In genomic region chr10:43576580-43576979, GRCh38 we compare ENCODE assay signal across 14 cellular contexts.
"Had no signal": no experiment of that assay in that cellular context is flagged by ENCODE, and none has a peak within 500 bp of the region (broad histone marks: within the 10 kb centered on the region; RNA-seq: fewer than 3 reads in every experiment).

No MANE protein-coding gene starts in this region.

- H3K9me3 ChIP-seq: breast epithelium, transverse colon had no signal

- H3K4me1 ChIP-seq: breast epithelium had no signal

- H3K27me3 Mint-ChIP-seq: stimulated activated memory B cell treated with anti-CD40 and anti-IgM and Interleukin-4, amounts not matched to agents 10 μg/mL and 1 μg/mL and 100 μg/mL, for 72 hours had no signal

- H3K27me3 ChIP-seq: breast epithelium, transverse colon had no signal

- H3K27ac Mint-ChIP-seq: activated naive CD8-positive, alpha-beta T cell treated with anti-CD3 and anti-CD28 coated beads, Interleukin-2, amount 10 ng/mL, durations not matched to agents 7 days and 5 days; activated T-helper 1 cell treated with anti-CD3 and anti-CD28 coated beads, Interleukin-12 subunit alpha, Interleukin-12 subunit beta, Interleukin-2, Interleukin-4 antibody, amounts not matched to agents 30 ng/mL and 10 ng/mL and 1 ng/mL, durations not matched to agents 14 hours and 24 hours and 36 hours; progenitor cell of endocrine pancreas had no signal

- DNase-seq: activated CD4-positive, CD25-positive, alpha-beta regulatory T cell treated with anti-CD3 and anti-CD28 coated beads, Interleukin-2, amount 50 U/mL, for 72 hours; activated naive CD8-positive, alpha-beta T cell treated with anti-CD3 and anti-CD28 coated beads, Interleukin-2, amount 10 ng/mL, durations not matched to agents 7 days and 5 days; anterior cingulate cortex; hypothalamus; midbrain; nucleus accumbens; right cardiac atrium; substantia nigra; transverse colon had no signal

- H3K4me3 ChIP-seq: breast epithelium, lung, transverse colon had no signal

- H3K27ac ChIP-seq: breast epithelium, transverse colon had no signal

- ATAC-seq: right cardiac atrium; stimulated activated memory B cell treated with anti-CD40 and anti-IgM and Interleukin-4, amounts not matched to agents 10 μg/mL and 1 μg/mL and 100 μg/mL, for 72 hours had no signal

- H3K36me3 ChIP-seq: breast epithelium, transverse colon had no signal
